In genomic region chr7:98434087-98434486, GRCh38 we compare ENCODE assay signal across 19 cellular contexts.
"Had no signal": no experiment of that assay in that cellular context is flagged by ENCODE, and none has a peak within 500 bp of the region (broad histone marks: within the 10 kb centered on the region; RNA-seq: fewer than 3 reads in every experiment).

No MANE protein-coding gene starts in this region.

- H3K27ac ChIP-seq: coronary artery, dorsolateral prefrontal cortex, esophagus muscularis mucosa, foreskin keratinocyte, gastroesophageal sphincter, heart left ventricle, hepatocyte, left lung, lower lobe of right lung had no signal

- H2AFZ ChIP-seq: hepatocyte had no signal

- FAIRE-seq: frontal cortex, islet of Langerhans, keratinocyte had no signal

- H3K4me1 ChIP-seq: esophagus muscularis mucosa, foreskin keratinocyte, gastroesophageal sphincter, heart left ventricle, left lung, lower lobe of right lung had no signal

- ATAC-seq: gastroesophageal sphincter had no signal

- H3K27me3 ChIP-seq: foreskin keratinocyte, gastroesophageal sphincter, hepatocyte, left lung had no signal

- H3K79me2 ChIP-seq: hepatocyte had no signal

- H3K4me3 ChIP-seq: coronary artery, dorsolateral prefrontal cortex, esophagus muscularis mucosa, gastroesophageal sphincter, heart left ventricle, hepatocyte, left lung, lower lobe of right lung, mucosa of descending colon had no signal

- DNase-seq: dermis blood vessel endothelial cell; effector CD4-positive, alpha-beta T cell; effector memory CD4-positive, alpha-beta T cell; left cardiac atrium; left lung; lower lobe of right lung; mesenchymal stem cell; naive B cell had no signal

- H3K9me3 ChIP-seq: gastroesophageal sphincter, heart left ventricle, left lung, lower lobe of right lung, mucosa of descending colon had no signal

- H3K4me2 ChIP-seq: hepatocyte had no signal

- H3K36me3 ChIP-seq: esophagus muscularis mucosa, gastroesophageal sphincter, heart left ventricle, left lung, lower lobe of right lung had no signal
